21 cellular contexts compared by ENCODE assay signal in the genomic region with DNA sequence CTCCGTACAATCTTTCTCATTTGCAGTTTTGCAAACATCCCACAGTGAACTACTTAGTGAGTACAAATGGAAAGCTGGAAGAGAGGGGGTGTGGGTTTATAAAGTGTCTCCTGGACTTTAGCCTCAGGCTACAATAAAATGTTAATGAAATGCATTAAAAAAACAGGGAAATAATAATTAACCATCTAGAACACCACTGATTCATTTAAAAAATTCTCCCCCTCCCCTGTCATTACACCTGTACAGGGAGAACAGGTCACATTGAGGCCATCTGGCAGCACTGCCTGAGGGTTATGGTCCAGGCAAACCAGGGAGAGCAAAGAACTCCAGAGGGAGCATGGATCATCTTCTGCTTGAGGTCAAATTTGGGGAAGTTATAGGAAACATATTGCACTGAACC.
"Had no signal": no experiment of that assay in that cellular context is flagged by ENCODE, and none has a peak within 500 bp of the region (broad histone marks: within the 10 kb centered on the region; RNA-seq: fewer than 3 reads in every experiment).

No MANE protein-coding gene starts in this region.

- DNase-seq: activated CD4-positive, alpha-beta memory T cell treated with anti-CD3 and anti-CD28 coated beads, Interleukin-2, amount 10 ng/mL, durations not matched to agents 7 days and 5 days; activated CD4-positive, alpha-beta T cell treated with anti-CD3 and anti-CD28 coated beads, Interleukin-2, amount 50 U/mL, for 1 hour; activated CD4-positive, CD25-positive, alpha-beta regulatory T cell; activated gamma-delta T cell; activated naive CD4-positive, alpha-beta T cell treated with anti-CD3 and anti-CD28 coated beads, Interleukin-2, amount 10 ng/mL, durations not matched to agents 7 days and 5 days; activated naive CD8-positive, alpha-beta T cell treated with anti-CD3 and anti-CD28 coated beads for 36 hours; activated T-cell treated with anti-CD3 and anti-CD28 coated beads for 4 hours; activated T-cell treated with anti-CD3 and anti-CD28 coated beads, Interleukin-2, amount 50 U/mL, for 48 hours; KG1; NCI-H1092; NCI-H1694; NCI-H2029 treated with DMSO at 0.1 percent for 48 hours; NCI-H510A treated with DMSO at 0.1 percent for 48 hours; Right ventricle myocardium superior; SJCRH30; SK-N-SH; T-helper 1 cell had no signal

- H3K36me3 ChIP-seq: Peyer's patch, SJCRH30 had no signal

- H3K4me2 ChIP-seq: SK-N-SH had no signal

- ATAC-seq: activated T-helper 17 cell treated with anti-CD3 and anti-CD28 coated beads, Interleukin-2, amount 50 U/mL, for 72 hours had no signal

- H3K27ac Mint-ChIP-seq: activated CD4-positive, alpha-beta memory T cell treated with anti-CD3 and anti-CD28 coated beads, Interleukin-2, amount 10 ng/mL, durations not matched to agents 7 days and 5 days; activated naive CD4-positive, alpha-beta T cell treated with anti-CD3 and anti-CD28 coated beads, Interleukin-2, amount 10 ng/mL, durations not matched to agents 7 days and 5 days; activated naive CD8-positive, alpha-beta T cell treated with anti-CD3 and anti-CD28 coated beads for 36 hours; activated T-helper 17 cell treated with anti-CD3 and anti-CD28 coated beads, Interleukin-2, amount 50 U/mL, for 72 hours had no signal

- H3K36me3 Mint-ChIP-seq: activated naive CD4-positive, alpha-beta T cell treated with anti-CD3 and anti-CD28 coated beads, Interleukin-2, amount 10 ng/mL, durations not matched to agents 7 days and 5 days; activated naive CD8-positive, alpha-beta T cell treated with anti-CD3 and anti-CD28 coated beads for 36 hours had no signal

- H3K4me3 Mint-ChIP-seq: activated CD4-positive, alpha-beta memory T cell treated with anti-CD3 and anti-CD28 coated beads, Interleukin-2, amount 10 ng/mL, durations not matched to agents 7 days and 5 days; activated naive CD4-positive, alpha-beta T cell treated with anti-CD3 and anti-CD28 coated beads, Interleukin-2, amount 10 ng/mL, durations not matched to agents 7 days and 5 days; activated naive CD8-positive, alpha-beta T cell treated with anti-CD3 and anti-CD28 coated beads for 36 hours; activated T-helper 17 cell treated with anti-CD3 and anti-CD28 coated beads, Interleukin-2, amount 50 U/mL, for 72 hours had no signal

- H3K9ac ChIP-seq: SK-N-SH had no signal

- H3K9me3 Mint-ChIP-seq: activated naive CD4-positive, alpha-beta T cell treated with anti-CD3 and anti-CD28 coated beads, Interleukin-2, amount 10 ng/mL, durations not matched to agents 7 days and 5 days; activated T-helper 17 cell treated with anti-CD3 and anti-CD28 coated beads, Interleukin-2, amount 50 U/mL, for 72 hours had no signal

- H3K4me1 Mint-ChIP-seq: activated CD4-positive, alpha-beta memory T cell treated with anti-CD3 and anti-CD28 coated beads, Interleukin-2, amount 10 ng/mL, durations not matched to agents 7 days and 5 days; activated naive CD4-positive, alpha-beta T cell treated with anti-CD3 and anti-CD28 coated beads, Interleukin-2, amount 10 ng/mL, durations not matched to agents 7 days and 5 days; activated naive CD8-positive, alpha-beta T cell treated with anti-CD3 and anti-CD28 coated beads for 36 hours; activated T-helper 17 cell treated with anti-CD3 and anti-CD28 coated beads, Interleukin-2, amount 50 U/mL, for 72 hours had no signal

- H3K9me3 ChIP-seq: Peyer's patch, SJCRH30, SK-N-SH had no signal

- H3K27me3 Mint-ChIP-seq: activated CD4-positive, alpha-beta memory T cell treated with anti-CD3 and anti-CD28 coated beads, Interleukin-2, amount 10 ng/mL, durations not matched to agents 7 days and 5 days; activated naive CD4-positive, alpha-beta T cell treated with anti-CD3 and anti-CD28 coated beads, Interleukin-2, amount 10 ng/mL, durations not matched to agents 7 days and 5 days; activated naive CD8-positive, alpha-beta T cell treated with anti-CD3 and anti-CD28 coated beads for 36 hours had no signal

- H3K27me3 ChIP-seq: Peyer's patch, SJCRH30 had no signal

- H3K4me3 ChIP-seq: Peyer's patch, SJCRH30 had no signal

- H3K27ac ChIP-seq: Peyer's patch, RWPE1, SJCRH30, VCaP had no signal
